In the genomic region with DNA sequence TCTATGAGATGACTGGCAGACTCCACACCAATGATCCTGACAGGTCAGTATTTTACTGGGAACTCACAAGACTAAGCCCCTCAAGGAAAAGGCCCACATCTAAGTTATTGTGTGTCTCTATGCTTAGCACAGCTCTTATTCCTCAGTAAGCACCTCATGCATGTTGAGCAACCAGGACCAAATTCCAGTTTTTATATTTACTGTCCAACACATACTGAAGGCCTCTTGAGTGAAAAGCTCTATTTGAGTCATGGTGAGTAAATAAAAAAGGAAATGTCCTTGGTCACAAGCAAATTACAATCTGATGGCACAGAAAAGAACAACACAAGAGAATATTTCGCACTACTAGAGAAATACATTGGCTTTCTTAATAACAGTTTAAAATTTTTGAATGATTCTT, we compare ENCODE assay signal across 1 cellular context.
TF ChIP-seq lines count a peak whose summit lies in the region.

No MANE protein-coding gene starts in this region.

TF ChIP-seq in HepG2, 621 proteins besides CTCF, POLR2A, EP300 and RAD21 (continued from another document and continues in another):
- TF ChIP-seq, protein P1, sequence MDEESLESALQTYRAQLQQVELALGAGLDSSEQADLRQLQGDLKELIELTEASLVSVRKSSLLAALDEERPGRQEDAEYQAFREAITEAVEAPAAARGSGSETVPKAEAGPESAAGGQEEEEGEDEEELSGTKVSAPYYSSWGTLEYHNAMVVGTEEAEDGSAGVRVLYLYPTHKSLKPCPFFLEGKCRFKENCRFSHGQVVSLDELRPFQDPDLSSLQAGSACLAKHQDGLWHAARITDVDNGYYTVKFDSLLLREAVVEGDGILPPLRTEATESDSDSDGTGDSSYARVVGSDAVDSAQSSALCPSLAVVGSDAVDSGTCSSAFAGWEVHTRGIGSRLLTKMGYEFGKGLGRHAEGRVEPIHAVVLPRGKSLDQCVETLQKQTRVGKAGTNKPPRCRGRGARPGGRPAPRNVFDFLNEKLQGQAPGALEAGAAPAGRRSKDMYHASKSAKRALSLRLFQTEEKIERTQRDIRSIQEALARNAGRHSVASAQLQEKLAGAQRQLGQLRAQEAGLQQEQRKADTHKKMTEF (CRISPR knock-in tag; IDR thresholded peaks at IDR 0.05) = peak; percentile 82
- peak; percentile 78; the same call in 1 of the 2 replicates for TF ChIP-seq NFIC (IDR thresholded peaks at IDR 0.05; ENCODE audit: low read length)
- TF ChIP-seq, protein P2, sequence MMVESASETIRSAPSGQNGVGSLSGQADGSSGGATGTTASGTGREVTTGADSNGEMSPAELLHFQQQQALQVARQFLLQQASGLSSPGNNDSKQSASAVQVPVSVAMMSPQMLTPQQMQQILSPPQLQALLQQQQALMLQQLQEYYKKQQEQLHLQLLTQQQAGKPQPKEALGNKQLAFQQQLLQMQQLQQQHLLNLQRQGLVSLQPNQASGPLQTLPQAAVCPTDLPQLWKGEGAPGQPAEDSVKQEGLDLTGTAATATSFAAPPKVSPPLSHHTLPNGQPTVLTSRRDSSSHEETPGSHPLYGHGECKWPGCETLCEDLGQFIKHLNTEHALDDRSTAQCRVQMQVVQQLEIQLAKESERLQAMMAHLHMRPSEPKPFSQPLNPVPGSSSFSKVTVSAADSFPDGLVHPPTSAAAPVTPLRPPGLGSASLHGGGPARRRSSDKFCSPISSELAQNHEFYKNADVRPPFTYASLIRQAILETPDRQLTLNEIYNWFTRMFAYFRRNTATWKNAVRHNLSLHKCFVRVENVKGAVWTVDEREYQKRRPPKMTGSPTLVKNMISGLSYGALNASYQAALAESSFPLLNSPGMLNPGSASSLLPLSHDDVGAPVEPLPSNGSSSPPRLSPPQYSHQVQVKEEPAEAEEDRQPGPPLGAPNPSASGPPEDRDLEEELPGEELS (CRISPR knock-in tag; IDR thresholded peaks at IDR 0.05) = peak; percentile 87
- peak; percentile 95 for TF ChIP-seq FOXA3 (CRISPR knock-in tag; IDR thresholded peaks at IDR 0.05)
- TF ChIP-seq, protein P3, sequence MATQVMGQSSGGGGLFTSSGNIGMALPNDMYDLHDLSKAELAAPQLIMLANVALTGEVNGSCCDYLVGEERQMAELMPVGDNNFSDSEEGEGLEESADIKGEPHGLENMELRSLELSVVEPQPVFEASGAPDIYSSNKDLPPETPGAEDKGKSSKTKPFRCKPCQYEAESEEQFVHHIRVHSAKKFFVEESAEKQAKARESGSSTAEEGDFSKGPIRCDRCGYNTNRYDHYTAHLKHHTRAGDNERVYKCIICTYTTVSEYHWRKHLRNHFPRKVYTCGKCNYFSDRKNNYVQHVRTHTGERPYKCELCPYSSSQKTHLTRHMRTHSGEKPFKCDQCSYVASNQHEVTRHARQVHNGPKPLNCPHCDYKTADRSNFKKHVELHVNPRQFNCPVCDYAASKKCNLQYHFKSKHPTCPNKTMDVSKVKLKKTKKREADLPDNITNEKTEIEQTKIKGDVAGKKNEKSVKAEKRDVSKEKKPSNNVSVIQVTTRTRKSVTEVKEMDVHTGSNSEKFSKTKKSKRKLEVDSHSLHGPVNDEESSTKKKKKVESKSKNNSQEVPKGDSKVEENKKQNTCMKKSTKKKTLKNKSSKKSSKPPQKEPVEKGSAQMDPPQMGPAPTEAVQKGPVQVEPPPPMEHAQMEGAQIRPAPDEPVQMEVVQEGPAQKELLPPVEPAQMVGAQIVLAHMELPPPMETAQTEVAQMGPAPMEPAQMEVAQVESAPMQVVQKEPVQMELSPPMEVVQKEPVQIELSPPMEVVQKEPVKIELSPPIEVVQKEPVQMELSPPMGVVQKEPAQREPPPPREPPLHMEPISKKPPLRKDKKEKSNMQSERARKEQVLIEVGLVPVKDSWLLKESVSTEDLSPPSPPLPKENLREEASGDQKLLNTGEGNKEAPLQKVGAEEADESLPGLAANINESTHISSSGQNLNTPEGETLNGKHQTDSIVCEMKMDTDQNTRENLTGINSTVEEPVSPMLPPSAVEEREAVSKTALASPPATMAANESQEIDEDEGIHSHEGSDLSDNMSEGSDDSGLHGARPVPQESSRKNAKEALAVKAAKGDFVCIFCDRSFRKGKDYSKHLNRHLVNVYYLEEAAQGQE (IDR thresholded peaks at IDR 0.05; ENCODE audit: borderline replicate concordance in 1 of 2, low read depth in 1 of 2, low read length in 2 of 2) = 0 out of 4 replicates have a peak, but pooled peaks of 1 of the 2 experiments have one; percentile 23
- no peak for TF ChIP-seq GABPA (IDR thresholded peaks at IDR 0.05; ENCODE audit: low read depth, low read length)
- peak; percentile 49; the same call in 1 of the 2 replicates for TF ChIP-seq GABPA (CRISPR knock-in tag; IDR thresholded peaks at IDR 0.05; ENCODE audit: low read depth)
- TF ChIP-seq SOX6 (IDR thresholded peaks at IDR 0.05) = no peak
- peak; percentile 84 for TF ChIP-seq SOX6 (CRISPR knock-in tag; IDR thresholded peaks at IDR 0.05)
- TF ChIP-seq JUND (CRISPR knock-in tag; IDR thresholded peaks at IDR 0.05) = peak; percentile 46; the same call in 1 of the 2 replicates
- TF ChIP-seq MAFK (conservative IDR thresholded peaks at IDR 0.05 in 1 of 2, IDR thresholded peaks at IDR 0.05 in 1 of 2; ENCODE audit: low read length in 2 of 2) = peak; percentile 48 to 60; a peak in 2 of 4 replicates
- TF ChIP-seq TEAD2 (CRISPR knock-in tag; IDR thresholded peaks at IDR 0.05) = no peak
- no peak for TF ChIP-seq ZMYM2 (CRISPR knock-in tag; IDR thresholded peaks at IDR 0.05)
- TF ChIP-seq SMAD3 (CRISPR knock-in tag; IDR thresholded peaks at IDR 0.05) = peak; percentile 87
- peak; percentile 56; the same call in 1 of the 2 replicates for TF ChIP-seq KLF6 (CRISPR knock-in tag; IDR thresholded peaks at IDR 0.05)
- TF ChIP-seq NKX3-1 (CRISPR knock-in tag; IDR thresholded peaks at IDR 0.05) = peak; percentile 68; the same call in 1 of the 2 replicates
- peak; percentile 69 for TF ChIP-seq KAT8 (CRISPR knock-in tag; IDR thresholded peaks at IDR 0.05)
- TF ChIP-seq, protein P4, sequence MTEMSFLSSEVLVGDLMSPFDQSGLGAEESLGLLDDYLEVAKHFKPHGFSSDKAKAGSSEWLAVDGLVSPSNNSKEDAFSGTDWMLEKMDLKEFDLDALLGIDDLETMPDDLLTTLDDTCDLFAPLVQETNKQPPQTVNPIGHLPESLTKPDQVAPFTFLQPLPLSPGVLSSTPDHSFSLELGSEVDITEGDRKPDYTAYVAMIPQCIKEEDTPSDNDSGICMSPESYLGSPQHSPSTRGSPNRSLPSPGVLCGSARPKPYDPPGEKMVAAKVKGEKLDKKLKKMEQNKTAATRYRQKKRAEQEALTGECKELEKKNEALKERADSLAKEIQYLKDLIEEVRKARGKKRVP (CRISPR knock-in tag; IDR thresholded peaks at IDR 0.05) = peak in 1 of 2 experiments; percentile 36; a peak in 1 of 4 replicates
- peak; percentile 24; the same call in 1 of the 2 replicates for TF ChIP-seq ZMYM4 (CRISPR knock-in tag; IDR thresholded peaks at IDR 0.05)
- no peak for TF ChIP-seq ZNF883 (CRISPR knock-in tag; IDR thresholded peaks at IDR 0.05; ENCODE audit: not compliant biosample characterization)
- TF ChIP-seq ZNF326 (CRISPR knock-in tag; IDR thresholded peaks at IDR 0.05; ENCODE audit: borderline replicate concordance) = no peak
- TF ChIP-seq TSC22D2 (CRISPR knock-in tag; IDR thresholded peaks at IDR 0.05; ENCODE audit: borderline replicate concordance) = no peak
- TF ChIP-seq RCOR2 (CRISPR knock-in tag; IDR thresholded peaks at IDR 0.05) = 0 out of 2 replicates have a peak, but pooled peaks have one; percentile 57
- TF ChIP-seq ZNF264 (CRISPR knock-in tag; IDR thresholded peaks at IDR 0.05) = 0 out of 2 replicates have a peak, but pooled peaks have one; percentile 46
- TF ChIP-seq PHF21A (CRISPR knock-in tag; IDR thresholded peaks at IDR 0.05) = peak; percentile 62; the same call in 1 of the 2 replicates
- peak; percentile 74 for TF ChIP-seq RXRB (CRISPR knock-in tag; IDR thresholded peaks at IDR 0.05; ENCODE audit: borderline replicate concordance)
- TF ChIP-seq ZNF30 (CRISPR knock-in tag; IDR thresholded peaks at IDR 0.05) = no peak
- peak; percentile 82 for TF ChIP-seq NCOA2 (CRISPR knock-in tag; IDR thresholded peaks at IDR 0.05)
- TF ChIP-seq ELF3 (CRISPR knock-in tag; IDR thresholded peaks at IDR 0.05) = peak; percentile 75; the same call in 1 of the 2 replicates
- peak; percentile 82; the same call in 1 of the 2 replicates for TF ChIP-seq KDM3A (CRISPR knock-in tag; IDR thresholded peaks at IDR 0.05; ENCODE audit: low read depth)
- peak; percentile 87 for TF ChIP-seq FOXJ3 (CRISPR knock-in tag; IDR thresholded peaks at IDR 0.05; ENCODE audit: borderline replicate concordance)
- TF ChIP-seq MIER3 (CRISPR knock-in tag; IDR thresholded peaks at IDR 0.05; ENCODE audit: borderline replicate concordance) = peak; percentile 85
- TF ChIP-seq HNF4A (CRISPR knock-in tag; IDR thresholded peaks at IDR 0.05) = peak; percentile 96
- TF ChIP-seq KAT7 (CRISPR knock-in tag; IDR thresholded peaks at IDR 0.05; ENCODE audit: borderline replicate concordance) = no peak
- TF ChIP-seq CBX2 (IDR thresholded peaks at IDR 0.05; ENCODE audit: low read depth, low read length) = no peak
- no peak; the same call in 1 of the 2 replicates for TF ChIP-seq CBX2 (CRISPR knock-in tag; IDR thresholded peaks at IDR 0.05; ENCODE audit: low read depth)
- TF ChIP-seq LCORL (IDR thresholded peaks at IDR 0.05) = no peak
- peak; percentile 43; the same call in 1 of the 2 replicates for TF ChIP-seq LCORL (CRISPR knock-in tag; IDR thresholded peaks at IDR 0.05)
- TF ChIP-seq, protein P5, sequence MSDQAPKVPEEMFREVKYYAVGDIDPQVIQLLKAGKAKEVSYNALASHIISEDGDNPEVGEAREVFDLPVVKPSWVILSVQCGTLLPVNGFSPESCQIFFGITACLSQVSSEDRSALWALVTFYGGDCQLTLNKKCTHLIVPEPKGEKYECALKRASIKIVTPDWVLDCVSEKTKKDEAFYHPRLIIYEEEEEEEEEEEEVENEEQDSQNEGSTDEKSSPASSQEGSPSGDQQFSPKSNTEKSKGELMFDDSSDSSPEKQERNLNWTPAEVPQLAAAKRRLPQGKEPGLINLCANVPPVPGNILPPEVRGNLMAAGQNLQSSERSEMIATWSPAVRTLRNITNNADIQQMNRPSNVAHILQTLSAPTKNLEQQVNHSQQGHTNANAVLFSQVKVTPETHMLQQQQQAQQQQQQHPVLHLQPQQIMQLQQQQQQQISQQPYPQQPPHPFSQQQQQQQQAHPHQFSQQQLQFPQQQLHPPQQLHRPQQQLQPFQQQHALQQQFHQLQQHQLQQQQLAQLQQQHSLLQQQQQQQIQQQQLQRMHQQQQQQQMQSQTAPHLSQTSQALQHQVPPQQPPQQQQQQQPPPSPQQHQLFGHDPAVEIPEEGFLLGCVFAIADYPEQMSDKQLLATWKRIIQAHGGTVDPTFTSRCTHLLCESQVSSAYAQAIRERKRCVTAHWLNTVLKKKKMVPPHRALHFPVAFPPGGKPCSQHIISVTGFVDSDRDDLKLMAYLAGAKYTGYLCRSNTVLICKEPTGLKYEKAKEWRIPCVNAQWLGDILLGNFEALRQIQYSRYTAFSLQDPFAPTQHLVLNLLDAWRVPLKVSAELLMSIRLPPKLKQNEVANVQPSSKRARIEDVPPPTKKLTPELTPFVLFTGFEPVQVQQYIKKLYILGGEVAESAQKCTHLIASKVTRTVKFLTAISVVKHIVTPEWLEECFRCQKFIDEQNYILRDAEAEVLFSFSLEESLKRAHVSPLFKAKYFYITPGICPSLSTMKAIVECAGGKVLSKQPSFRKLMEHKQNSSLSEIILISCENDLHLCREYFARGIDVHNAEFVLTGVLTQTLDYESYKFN (CRISPR knock-in tag; conservative IDR thresholded peaks at IDR 0.05) = peak; percentile 86
- peak; percentile 63 for TF ChIP-seq HDAC1 (CRISPR knock-in tag; IDR thresholded peaks at IDR 0.05)
- TF ChIP-seq ZNF850 (CRISPR knock-in tag; conservative IDR thresholded peaks at IDR 0.05) = no peak
- no peak for TF ChIP-seq CREB1 (IDR thresholded peaks at IDR 0.05)
- peak; percentile 62; the same call in 1 of the 2 replicates for TF ChIP-seq CREB1 (CRISPR knock-in tag; IDR thresholded peaks at IDR 0.05)
- TF ChIP-seq ZSCAN22 (CRISPR knock-in tag; IDR thresholded peaks at IDR 0.05) = peak; percentile 88; the same call in 1 of the 2 replicates
- TF ChIP-seq MAFF (IDR thresholded peaks at IDR 0.05; ENCODE audit: low read depth, low read length) = peak; percentile 68
- peak; percentile 72 for TF ChIP-seq HDAC2 (CRISPR knock-in tag; IDR thresholded peaks at IDR 0.05)
- peak; percentile 69; the same call in 1 of the 2 replicates for TF ChIP-seq ZNF331 (CRISPR knock-in tag; IDR thresholded peaks at IDR 0.05)
- TF ChIP-seq ATF1 (CRISPR knock-in tag; IDR thresholded peaks at IDR 0.05) = peak; percentile 28; the same call in 1 of the 2 replicates
- TF ChIP-seq, protein P6, sequence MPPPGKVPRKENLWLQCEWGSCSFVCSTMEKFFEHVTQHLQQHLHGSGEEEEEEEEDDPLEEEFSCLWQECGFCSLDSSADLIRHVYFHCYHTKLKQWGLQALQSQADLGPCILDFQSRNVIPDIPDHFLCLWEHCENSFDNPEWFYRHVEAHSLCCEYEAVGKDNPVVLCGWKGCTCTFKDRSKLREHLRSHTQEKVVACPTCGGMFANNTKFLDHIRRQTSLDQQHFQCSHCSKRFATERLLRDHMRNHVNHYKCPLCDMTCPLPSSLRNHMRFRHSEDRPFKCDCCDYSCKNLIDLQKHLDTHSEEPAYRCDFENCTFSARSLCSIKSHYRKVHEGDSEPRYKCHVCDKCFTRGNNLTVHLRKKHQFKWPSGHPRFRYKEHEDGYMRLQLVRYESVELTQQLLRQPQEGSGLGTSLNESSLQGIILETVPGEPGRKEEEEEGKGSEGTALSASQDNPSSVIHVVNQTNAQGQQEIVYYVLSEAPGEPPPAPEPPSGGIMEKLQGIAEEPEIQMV (CRISPR knock-in tag; IDR thresholded peaks at IDR 0.05; ENCODE audit: low read depth) = no peak
- TF ChIP-seq, protein P7, sequence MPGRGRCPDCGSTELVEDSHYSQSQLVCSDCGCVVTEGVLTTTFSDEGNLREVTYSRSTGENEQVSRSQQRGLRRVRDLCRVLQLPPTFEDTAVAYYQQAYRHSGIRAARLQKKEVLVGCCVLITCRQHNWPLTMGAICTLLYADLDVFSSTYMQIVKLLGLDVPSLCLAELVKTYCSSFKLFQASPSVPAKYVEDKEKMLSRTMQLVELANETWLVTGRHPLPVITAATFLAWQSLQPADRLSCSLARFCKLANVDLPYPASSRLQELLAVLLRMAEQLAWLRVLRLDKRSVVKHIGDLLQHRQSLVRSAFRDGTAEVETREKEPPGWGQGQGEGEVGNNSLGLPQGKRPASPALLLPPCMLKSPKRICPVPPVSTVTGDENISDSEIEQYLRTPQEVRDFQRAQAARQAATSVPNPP (CRISPR knock-in tag; IDR thresholded peaks at IDR 0.05) = 0 out of 2 replicates have a peak, but pooled peaks have one; percentile 24
- TF ChIP-seq MED1 (CRISPR knock-in tag; IDR thresholded peaks at IDR 0.05) = peak; percentile 20; the same call in 1 of the 2 replicates
- TF ChIP-seq TCF7 (IDR thresholded peaks at IDR 0.05; ENCODE audit: low read depth) = peak; percentile 62
- TF ChIP-seq, protein P8, sequence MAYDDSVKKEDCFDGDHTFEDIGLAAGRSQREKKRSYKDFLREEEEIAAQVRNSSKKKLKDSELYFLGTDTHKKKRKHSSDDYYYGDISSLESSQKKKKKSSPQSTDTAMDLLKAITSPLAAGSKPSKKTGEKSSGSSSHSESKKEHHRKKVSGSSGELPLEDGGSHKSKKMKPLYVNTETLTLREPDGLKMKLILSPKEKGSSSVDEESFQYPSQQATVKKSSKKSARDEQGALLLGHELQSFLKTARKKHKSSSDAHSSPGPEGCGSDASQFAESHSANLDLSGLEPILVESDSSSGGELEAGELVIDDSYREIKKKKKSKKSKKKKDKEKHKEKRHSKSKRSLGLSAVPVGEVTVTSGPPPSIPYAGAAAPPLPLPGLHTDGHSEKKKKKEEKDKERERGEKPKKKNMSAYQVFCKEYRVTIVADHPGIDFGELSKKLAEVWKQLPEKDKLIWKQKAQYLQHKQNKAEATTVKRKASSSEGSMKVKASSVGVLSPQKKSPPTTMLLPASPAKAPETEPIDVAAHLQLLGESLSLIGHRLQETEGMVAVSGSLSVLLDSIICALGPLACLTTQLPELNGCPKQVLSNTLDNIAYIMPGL (CRISPR knock-in tag; IDR thresholded peaks at IDR 0.05; ENCODE audit: borderline replicate concordance in 1 of 2, low read depth in 1 of 2) = 0 out of 4 replicates have a peak, but pooled peaks of 1 of the 2 experiments have one; percentile 36
